In genomic region chr3:100411091-100411982, GRCh38 we compare ENCODE assay signal across 1 cellular context.
TF ChIP-seq lines count a peak whose summit lies in the region.

No MANE protein-coding gene starts in this region.

TF ChIP-seq in HepG2, 621 proteins besides CTCF, POLR2A, EP300 and RAD21 (continued from another document):
- TF ChIP-seq, protein P1, sequence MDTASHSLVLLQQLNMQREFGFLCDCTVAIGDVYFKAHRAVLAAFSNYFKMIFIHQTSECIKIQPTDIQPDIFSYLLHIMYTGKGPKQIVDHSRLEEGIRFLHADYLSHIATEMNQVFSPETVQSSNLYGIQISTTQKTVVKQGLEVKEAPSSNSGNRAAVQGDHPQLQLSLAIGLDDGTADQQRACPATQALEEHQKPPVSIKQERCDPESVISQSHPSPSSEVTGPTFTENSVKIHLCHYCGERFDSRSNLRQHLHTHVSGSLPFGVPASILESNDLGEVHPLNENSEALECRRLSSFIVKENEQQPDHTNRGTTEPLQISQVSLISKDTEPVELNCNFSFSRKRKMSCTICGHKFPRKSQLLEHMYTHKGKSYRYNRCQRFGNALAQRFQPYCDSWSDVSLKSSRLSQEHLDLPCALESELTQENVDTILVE (CRISPR knock-in tag; IDR thresholded peaks at IDR 0.05): no peak
- TF ChIP-seq HMGXB4 (CRISPR knock-in tag; IDR thresholded peaks at IDR 0.05; ENCODE audit: borderline replicate concordance in 1 of 2, low read depth in 1 of 2) (no peak), ZNF782 (CRISPR knock-in tag; IDR thresholded peaks at IDR 0.05; ENCODE audit: borderline replicate concordance) (no peak), ZNF138 (CRISPR knock-in tag; IDR thresholded peaks at IDR 0.05; ENCODE audit: low read depth) (no peak)
TF ChIP-seq in HepG2: peak in this region for 50.
